In the genomic region with DNA sequence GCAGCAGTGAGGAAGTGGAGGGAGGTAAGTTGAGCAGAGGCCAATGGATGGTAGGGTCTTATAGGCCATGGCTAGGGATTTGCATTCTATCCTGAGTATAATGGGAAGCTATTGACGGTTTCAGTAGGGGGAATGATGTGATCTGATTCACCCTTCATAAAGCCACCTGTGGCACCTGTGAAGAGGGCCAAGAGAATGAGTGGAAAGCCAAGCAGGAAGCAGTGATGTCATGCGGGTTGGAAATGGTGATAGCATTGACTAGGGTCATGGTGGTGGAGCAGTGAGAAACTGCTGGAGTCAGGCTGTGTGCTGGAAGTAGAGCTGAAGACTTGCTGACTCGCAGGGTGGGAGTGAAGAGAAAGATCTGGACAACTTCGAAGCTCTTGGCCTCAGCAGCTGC, we compare ENCODE assay signal across 1 cellular context.
TF ChIP-seq lines count a peak whose summit lies in the region.

No MANE protein-coding gene starts in this region.

TF ChIP-seq in IMR-90, 13 proteins besides CTCF, POLR2A, EP300 and RAD21 (continued from another document):
- TF ChIP-seq, protein P1, sequence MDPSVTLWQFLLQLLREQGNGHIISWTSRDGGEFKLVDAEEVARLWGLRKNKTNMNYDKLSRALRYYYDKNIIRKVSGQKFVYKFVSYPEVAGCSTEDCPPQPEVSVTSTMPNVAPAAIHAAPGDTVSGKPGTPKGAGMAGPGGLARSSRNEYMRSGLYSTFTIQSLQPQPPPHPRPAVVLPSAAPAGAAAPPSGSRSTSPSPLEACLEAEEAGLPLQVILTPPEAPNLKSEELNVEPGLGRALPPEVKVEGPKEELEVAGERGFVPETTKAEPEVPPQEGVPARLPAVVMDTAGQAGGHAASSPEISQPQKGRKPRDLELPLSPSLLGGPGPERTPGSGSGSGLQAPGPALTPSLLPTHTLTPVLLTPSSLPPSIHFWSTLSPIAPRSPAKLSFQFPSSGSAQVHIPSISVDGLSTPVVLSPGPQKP (IDR thresholded peaks at IDR 0.05; ENCODE audit: borderline replicate concordance, low read depth, low read length), result no peak
- TF ChIP-seq MAFK (IDR thresholded peaks at IDR 0.05; ENCODE audit: low read depth, low read length) (no peak), CEBPB (IDR thresholded peaks at IDR 0.05; ENCODE audit: low read depth, low read length) (no peak), NFE2L2 (IDR thresholded peaks at IDR 0.05; ENCODE audit: low read depth, low read length) (no peak), SMC3 (IDR thresholded peaks at IDR 0.05; ENCODE audit: low read depth, low read length) (no peak), CHD1 (IDR thresholded peaks at IDR 0.05; ENCODE audit: low read depth, low read length) (no peak), RFX5 (IDR thresholded peaks at IDR 0.05; ENCODE audit: low read depth, low read length) (no peak), RCOR1 (IDR thresholded peaks at IDR 0.05; ENCODE audit: insufficient replicate concordance, low read length) (no peak)
